In the genomic region with DNA sequence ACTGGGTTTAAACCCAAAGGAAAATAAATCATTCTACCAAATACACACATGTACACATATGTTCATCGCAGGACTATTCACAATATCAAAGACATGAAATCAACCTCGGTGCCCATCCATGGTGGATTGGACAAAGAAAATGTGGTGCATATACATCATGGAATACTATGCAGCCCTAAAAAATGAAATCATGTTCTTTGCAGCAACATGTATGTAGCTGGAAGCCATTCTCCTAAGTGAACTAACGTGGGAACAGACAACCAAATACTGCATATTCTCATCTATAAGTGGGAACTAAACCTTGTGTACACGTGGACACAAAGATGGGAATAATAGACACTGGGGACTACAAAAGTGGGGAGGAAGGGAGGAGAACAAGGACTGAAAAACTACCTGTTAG, we compare ENCODE assay signal across 24 cellular contexts.
"Had no signal": no experiment of that assay in that cellular context is flagged by ENCODE, and none has a peak within 500 bp of the region (broad histone marks: within the 10 kb centered on the region; RNA-seq: fewer than 3 reads in every experiment).

No MANE protein-coding gene starts in this region.

- H3K9me3 ChIP-seq: suprapubic skin, transverse colon had no signal

- DNase-seq: cortex of kidney; effector memory CD8-positive, alpha-beta T cell; erythroblast; hypothalamus; immature natural killer cell; islet precursor cell; natural killer cell; occipital lobe; stimulated activated CD4-positive, alpha-beta T cell treated with anti-CD3 and anti-CD28 coated beads, Interleukin-12 subunit alpha, Interleukin-12 subunit beta, amount 100 ng/mL, for 4 hours; stimulated activated CD4-positive, alpha-beta T cell treated with anti-CD3 and anti-CD28 coated beads, Interleukin-1b, Interleukin-23, amount 100 ng/mL, for 48 hours; stimulated activated CD4-positive, alpha-beta T cell treated with anti-CD3 and anti-CD28 coated beads, Interleukin-4, amount 100 ng/mL, for 1 hour; stimulated activated CD8-positive, alpha-beta memory T cell treated with anti-CD3 and anti-CD28 coated beads, Interleukin-4, amount 100 ng/mL, for 48 hours; stimulated activated naive CD4-positive, alpha-beta T cell; stimulated activated naive CD8-positive, alpha-beta T cell treated with anti-CD3 and anti-CD28 coated beads, Interleukin-15, amount 100 ng/mL, for 72 hours; transverse colon had no signal

- H3K4me3 Mint-ChIP-seq: effector memory CD8-positive, alpha-beta T cell; immature natural killer cell; memory B cell; natural killer cell; stimulated activated naive CD8-positive, alpha-beta T cell treated with anti-CD3 and anti-CD28 coated beads, Interleukin-15, amount 100 ng/mL, for 72 hours had no signal

- ATAC-seq: effector memory CD8-positive, alpha-beta T cell; natural killer cell; sciatic nerve; stimulated activated naive CD8-positive, alpha-beta T cell treated with anti-CD3 and anti-CD28 coated beads, Interleukin-15, amount 100 ng/mL, for 72 hours had no signal

- FAIRE-seq: endometrium, frontal cortex had no signal

- H3K9me3 Mint-ChIP-seq: effector memory CD8-positive, alpha-beta T cell; natural killer cell; stimulated activated naive CD8-positive, alpha-beta T cell treated with anti-CD3 and anti-CD28 coated beads, Interleukin-15, amount 100 ng/mL, for 72 hours had no signal

- H3K4me3 ChIP-seq: lung, smooth muscle cell, suprapubic skin, transverse colon had no signal

- H2AFZ ChIP-seq: parathyroid adenoma had no signal

- H3K27ac ChIP-seq: parathyroid adenoma, suprapubic skin, transverse colon had no signal

- H3K27me3 ChIP-seq: suprapubic skin, transverse colon had no signal

- H3K27me3 Mint-ChIP-seq: progenitor cell of endocrine pancreas had no signal

- H3K4me1 ChIP-seq: parathyroid adenoma, transverse colon had no signal

- H3K4me1 Mint-ChIP-seq: stimulated activated naive CD8-positive, alpha-beta T cell treated with anti-CD3 and anti-CD28 coated beads, Interleukin-15, amount 100 ng/mL, for 72 hours had no signal

- H3K4me2 ChIP-seq: smooth muscle cell had no signal

- H3K79me2 ChIP-seq: parathyroid adenoma had no signal

- H3K9ac ChIP-seq: parathyroid adenoma had no signal

- H3K27ac Mint-ChIP-seq: effector memory CD8-positive, alpha-beta T cell; immature natural killer cell; memory B cell; natural killer cell; progenitor cell of endocrine pancreas; stimulated activated naive CD8-positive, alpha-beta T cell treated with anti-CD3 and anti-CD28 coated beads, Interleukin-15, amount 100 ng/mL, for 72 hours had no signal

- H3K36me3 Mint-ChIP-seq: memory B cell, natural killer cell had no signal

- H3K36me3 ChIP-seq: suprapubic skin, transverse colon had no signal
